33 cellular contexts compared by ENCODE assay signal in genomic region chr9:35980289-35981011, GRCh38. TPM values are rescaled to one million over a fixed set of nuclear protein-coding genes. Genes with fewer than 3 reads are reported as not detected.
"Had no signal": no experiment of that assay in that cellular context is flagged by ENCODE, and none has a peak within 500 bp of the region (broad histone marks: within the 10 kb centered on the region; RNA-seq: fewer than 3 reads in every experiment).

No MANE protein-coding gene starts in this region.

- H3K27ac ChIP-seq: coronary artery, gastrocnemius medialis, neutrophil, parathyroid adenoma, right atrium auricular region, stomach, tibial artery, upper lobe of left lung had no signal

- H3K4me1 ChIP-seq: gastrocnemius medialis, parathyroid adenoma, right atrium auricular region, stomach, tibial artery, upper lobe of left lung had no signal

- H3K9ac ChIP-seq: parathyroid adenoma had no signal

- ATAC-seq: gastrocnemius medialis; left lobe of liver; mucosa of descending colon; natural killer cell treated with Interleukin-12 subunit alpha and Interleukin-12 subunit beta and Interleukin-15 and Interleukin-18, amount 100 ng/mL, for 72 hours; sciatic nerve; stimulated activated effector memory CD8-positive, alpha-beta T cell treated with anti-CD3 and anti-CD28 coated beads, Interleukin-12 subunit alpha, Interleukin-12 subunit beta, amount 100 ng/mL, for 72 hours had no signal

- H2AFZ ChIP-seq: parathyroid adenoma had no signal

- H3K4me1 Mint-ChIP-seq: neural crest cell; stimulated activated effector memory CD8-positive, alpha-beta T cell treated with anti-CD3 and anti-CD28 coated beads, Interleukin-12 subunit alpha, Interleukin-12 subunit beta, amount 100 ng/mL, for 72 hours had no signal

- H3K36me3 Mint-ChIP-seq: stimulated activated effector memory CD8-positive, alpha-beta T cell treated with anti-CD3 and anti-CD28 coated beads, Interleukin-12 subunit alpha, Interleukin-12 subunit beta, amount 100 ng/mL, for 72 hours had no signal

- H3K79me2 ChIP-seq: parathyroid adenoma had no signal

- H3K27me3 ChIP-seq: right atrium auricular region, upper lobe of left lung had no signal

- H3K4me3 Mint-ChIP-seq: mesothelial cell of epicardium; naive B cell; natural killer cell treated with Interleukin-12 subunit alpha and Interleukin-12 subunit beta and Interleukin-15 and Interleukin-18, amount 100 ng/mL, for 72 hours; neural crest cell; stimulated activated effector memory CD8-positive, alpha-beta T cell treated with anti-CD3 and anti-CD28 coated beads, Interleukin-12 subunit alpha, Interleukin-12 subunit beta, amount 100 ng/mL, for 72 hours had no signal

- DNase-seq: dermis blood vessel endothelial cell; effector memory CD4-positive, alpha-beta T cell; erythroblast; gastrocnemius medialis; head of caudate nucleus; mesenchymal stem cell; mucosa of descending colon; naive B cell; stimulated activated CD4-positive, alpha-beta T cell treated with anti-CD3 and anti-CD28 coated beads, Interleukin-2, amount 100 ng/mL, for 24 hours; stimulated activated CD4-positive, alpha-beta T cell treated with anti-CD3 and anti-CD28 coated beads, Interleukin-4, amount 100 ng/mL, for 24 hours; stimulated activated naive CD4-positive, alpha-beta T cell treated with Interleukin-2 at 50 U/mL for 16 hours; stomach; tibial artery; upper lobe of left lung had no signal

- H3K9me3 ChIP-seq: gastrocnemius medialis had no signal

- H3K36me3 ChIP-seq: gastrocnemius medialis, neutrophil, right atrium auricular region, stomach, tibial artery, upper lobe of left lung had no signal

- H3K4me3 ChIP-seq: coronary artery, gastrocnemius medialis, lung, mucosa of descending colon, right atrium auricular region, stomach, tibial artery, upper lobe of left lung had no signal

- H3K27ac Mint-ChIP-seq: mesothelial cell of epicardium; natural killer cell treated with Interleukin-12 subunit alpha and Interleukin-12 subunit beta and Interleukin-15 and Interleukin-18, amount 100 ng/mL, for 72 hours; progenitor cell of endocrine pancreas; stimulated activated effector memory CD8-positive, alpha-beta T cell treated with anti-CD3 and anti-CD28 coated beads, Interleukin-12 subunit alpha, Interleukin-12 subunit beta, amount 100 ng/mL, for 72 hours had no signal

RNA-seq across cellular contexts. Expression of gene OR2S2, which starts 22.5 kb away (rescaled TPM):
- total RNA-seq: dermis blood vessel endothelial cell; endothelial cell of umbilical vein; gastrocnemius medialis; glomerular endothelial cell; left lobe of liver; liver; lung; mesothelial cell of epicardium; mucosa of descending colon; natural killer cell treated with Interleukin-12 subunit alpha and Interleukin-12 subunit beta and Interleukin-15 and Interleukin-18, amount 100 ng/mL, for 72 hours; neural crest cell; omental fat pad; progenitor cell of endocrine pancreas; right atrium auricular region; sciatic nerve; stomach; subcutaneous adipose tissue; temporal lobe; upper lobe of left lung had no signal
- polyA plus RNA-seq: endothelial cell of umbilical vein, keratinocyte, liver, lung, stomach had no signal
